In genomic region chr20:52820641-52821292, GRCh38 we compare ENCODE assay signal across 5 cellular contexts.
"Had no signal": no experiment of that assay in that cellular context is flagged by ENCODE, and none has a peak within 500 bp of the region (broad histone marks: within the 10 kb centered on the region; RNA-seq: fewer than 3 reads in every experiment).

No MANE protein-coding gene starts in this region.

- H3K4me3 ChIP-seq: K562 had no signal

- FAIRE-seq: K562 had no signal

- H3K27ac ChIP-seq: HL-60 had no signal

- DNase-seq: IMR-90, KBM-7, KG1 had no signal

- ATAC-seq: K562 had no signal
